ENCODE assay signal across 2 cellular contexts in the genomic region with DNA sequence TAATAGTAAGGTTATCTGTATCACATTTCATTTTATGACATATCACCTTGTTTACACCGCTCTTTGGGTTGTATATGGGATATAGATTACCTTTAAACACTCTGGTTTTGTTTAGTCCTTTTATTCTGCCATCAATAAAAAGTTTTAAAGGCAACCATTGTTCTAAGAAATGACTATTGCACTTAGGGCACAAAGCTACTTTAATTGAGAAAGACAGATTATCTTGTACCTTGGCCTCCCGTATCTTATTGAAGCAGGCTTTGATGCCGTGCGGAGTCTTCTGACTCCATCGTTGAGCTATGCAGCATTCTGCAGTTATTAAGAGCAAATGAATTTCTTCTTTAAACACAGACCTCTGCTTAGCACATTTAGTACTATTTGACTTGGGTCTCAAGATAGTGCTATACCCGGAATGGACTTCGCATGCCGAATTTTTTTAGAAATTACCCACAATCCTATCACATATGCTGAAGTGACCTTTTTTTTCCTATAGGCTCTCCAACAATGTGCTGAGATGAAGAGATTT.
A peak's percentile ranks its signal among the peaks of the same experiment; 100 is the strongest.
TF ChIP-seq lines count a peak whose summit lies in the region.

No MANE protein-coding gene starts in this region.

TF ChIP-seq in IMR-90, 13 proteins besides CTCF, POLR2A, EP300 and RAD21:
- peak; percentile 67 for TF ChIP-seq BHLHE40 (IDR thresholded peaks at IDR 0.05; ENCODE audit: low read depth, low read length)
- TF ChIP-seq, protein P1, sequence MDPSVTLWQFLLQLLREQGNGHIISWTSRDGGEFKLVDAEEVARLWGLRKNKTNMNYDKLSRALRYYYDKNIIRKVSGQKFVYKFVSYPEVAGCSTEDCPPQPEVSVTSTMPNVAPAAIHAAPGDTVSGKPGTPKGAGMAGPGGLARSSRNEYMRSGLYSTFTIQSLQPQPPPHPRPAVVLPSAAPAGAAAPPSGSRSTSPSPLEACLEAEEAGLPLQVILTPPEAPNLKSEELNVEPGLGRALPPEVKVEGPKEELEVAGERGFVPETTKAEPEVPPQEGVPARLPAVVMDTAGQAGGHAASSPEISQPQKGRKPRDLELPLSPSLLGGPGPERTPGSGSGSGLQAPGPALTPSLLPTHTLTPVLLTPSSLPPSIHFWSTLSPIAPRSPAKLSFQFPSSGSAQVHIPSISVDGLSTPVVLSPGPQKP (IDR thresholded peaks at IDR 0.05; ENCODE audit: borderline replicate concordance, low read depth, low read length): no peak
- no peak for TF ChIP-seq CEBPB (IDR thresholded peaks at IDR 0.05; ENCODE audit: low read depth, low read length)
- TF ChIP-seq MAZ (IDR thresholded peaks at IDR 0.05; ENCODE audit: borderline replicate concordance, low read depth, low read length): no peak
- TF ChIP-seq NFE2L2 (IDR thresholded peaks at IDR 0.05; ENCODE audit: low read depth, low read length): no peak
- peak; percentile 53 for TF ChIP-seq RCOR1 (IDR thresholded peaks at IDR 0.05; ENCODE audit: insufficient replicate concordance, low read length)
- TF ChIP-seq FOS (IDR thresholded peaks at IDR 0.05; ENCODE audit: low read depth, low read length): peak; percentile 81
- no peak for TF ChIP-seq CHD1 (IDR thresholded peaks at IDR 0.05; ENCODE audit: low read depth, low read length)
- TF ChIP-seq MAFK (IDR thresholded peaks at IDR 0.05; ENCODE audit: low read depth, low read length): peak; percentile 64
- no peak for TF ChIP-seq MXI1 (IDR thresholded peaks at IDR 0.05; ENCODE audit: borderline replicate concordance, low read depth, low read length)
- TF ChIP-seq SMC3 (IDR thresholded peaks at IDR 0.05; ENCODE audit: low read depth, low read length): no peak
- TF ChIP-seq, protein P2, sequence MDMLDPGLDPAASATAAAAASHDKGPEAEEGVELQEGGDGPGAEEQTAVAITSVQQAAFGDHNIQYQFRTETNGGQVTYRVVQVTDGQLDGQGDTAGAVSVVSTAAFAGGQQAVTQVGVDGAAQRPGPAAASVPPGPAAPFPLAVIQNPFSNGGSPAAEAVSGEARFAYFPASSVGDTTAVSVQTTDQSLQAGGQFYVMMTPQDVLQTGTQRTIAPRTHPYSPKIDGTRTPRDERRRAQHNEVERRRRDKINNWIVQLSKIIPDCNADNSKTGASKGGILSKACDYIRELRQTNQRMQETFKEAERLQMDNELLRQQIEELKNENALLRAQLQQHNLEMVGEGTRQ (IDR thresholded peaks at IDR 0.05; ENCODE audit: low read depth, low read length): no peak
- TF ChIP-seq RFX5 (IDR thresholded peaks at IDR 0.05; ENCODE audit: low read depth, low read length): no peak
TF ChIP-seq in IMR-90: peak in this region for 4.

TF ChIP-seq in endothelial cell of umbilical vein, 7 proteins besides CTCF, POLR2A, EP300 and RAD21:
- TF ChIP-seq FOS (IDR thresholded peaks at IDR 0.05; ENCODE audit: borderline replicate concordance, insufficient read depth, low read length) (no peak), GATA2 (IDR thresholded peaks at IDR 0.05; ENCODE audit: insufficient read depth, insufficient read length, low read depth, low read length) (peak; percentile 6), EZH2 (IDR thresholded peaks at IDR 0.05; ENCODE audit: borderline replicate concordance, low read depth, low read length, severe bottlenecking) (no peak)
